Comparison of ENCODE assay signal across 9 cellular contexts in genomic region chr7:155467846-155468821, GRCh38. TPM values are rescaled to one million over a fixed set of nuclear protein-coding genes. Genes with fewer than 3 reads are reported as not detected.
DNase-seq lines count a peak whose midpoint lies in the region; ATAC-seq, FAIRE-seq and TF ChIP-seq lines count a peak whose summit lies in the region.
"Had no signal": no experiment of that assay in that cellular context is flagged by ENCODE, and none has a peak within 500 bp of the region (broad histone marks: within the 10 kb centered on the region; RNA-seq: fewer than 3 reads in every experiment).

No MANE protein-coding gene starts in this region.

- no peaks in the 10 kb centered on the region for H3K9me3 ChIP-seq in HUES48 (ENCODE audit: control insufficient read depth, insufficient read depth, low read length)
- no peaks in the 10 kb centered on the region for H3K9me3 ChIP-seq in endothelial cell of umbilical vein (replicated peaks; ENCODE audit: control insufficient read depth, insufficient read depth, low read length)
- no peaks in the 10 kb centered on the region for H3K9me3 ChIP-seq in parathyroid adenoma (ENCODE audit: control insufficient read depth, low read length)

- no peak for FAIRE-seq in endothelial cell of umbilical vein (lab: Jason Lieb, UNC)

- H3K36me3 ChIP-seq in HUES48 (ENCODE audit: control insufficient read depth, insufficient read depth, low read length) (no peaks in the 10 kb centered on the region), endothelial cell of umbilical vein (ENCODE audit: control insufficient read depth in 2 of 2, extremely low read depth in 1 of 2, insufficient read depth in 2 of 2, low read length in 2 of 2) (no peaks in the 10 kb centered on the region), parathyroid adenoma (ENCODE audit: control insufficient read depth, insufficient read depth, low read length) (no peaks in the 10 kb centered on the region)

- in situ Hi-C loops in KBM-7 (cut with MboI; ENCODE audit: low pct_unique_long_range_greater_than_20kb, low sequenced_read_pairs) = no loop called here

- H3K4me1 ChIP-seq in HUES48 (ENCODE audit: control insufficient read depth, insufficient read depth, low read length) (peaks cover 32% of the 10 kb centered on the region), endothelial cell of umbilical vein (ENCODE audit: control insufficient read depth, extremely low read depth, insufficient read depth, low read length) (no peaks in the 10 kb centered on the region), parathyroid adenoma (no peaks in the 10 kb centered on the region)

- dilution Hi-C loops in endothelial cell of umbilical vein (cut with MboI; ENCODE audit: extremely low pct_ligation_motif_present, low sequenced_read_pairs) = no loop called here

- no TSS peak for BruUV-seq in endothelial cell of umbilical vein (replicated peaks; lab: Mats Ljungman, UMichigan)

- intact Hi-C loops in endothelial cell of umbilical vein (cut with micrococcal nuclease) = no loop called here

- H3K27me3 ChIP-seq in HUES48 (ENCODE audit: control insufficient read depth, insufficient read depth, low read length) = peaks cover 100% of the 10 kb centered on the region
- H3K27me3 ChIP-seq in endothelial cell of umbilical vein (ENCODE audit: control insufficient read depth in 2 of 2, insufficient read depth in 2 of 2, low read length in 2 of 2) = peaks cover 85 to 100% of the 10 kb centered on the region in 2 experiments
- peaks cover 37% of the 10 kb centered on the region for H3K27me3 ChIP-seq in parathyroid adenoma (ENCODE audit: control insufficient read depth, insufficient read depth, low read length)

- CTCF ChIA-PET in endothelial cell of umbilical vein (lab: Charles Lee) = no interaction called here

- H3K4me2 ChIP-seq in endothelial cell of umbilical vein (ENCODE audit: insufficient read depth, low read length) (no peak overlapping the region), parathyroid adenoma (ENCODE audit: low read length) (peak overlapping the region; percentile 42)

- ATAC-seq in HG02610 (IDR thresholded peaks at IDR 0.05; ENCODE audit: unreplicated experiment) = no peak

- no peaks in the 10 kb centered on the region for H4K20me1 ChIP-seq in endothelial cell of umbilical vein (replicated peaks; ENCODE audit: control insufficient read depth, extremely low read depth, insufficient read depth, low read length)

- TF ChIP-seq POLR2A in endothelial cell of umbilical vein (IDR thresholded peaks at IDR 0.05; ENCODE audit: low read depth, low read length) = no peak

- no peaks in the 10 kb centered on the region for H3K9me1 ChIP-seq in endothelial cell of umbilical vein (replicated peaks; ENCODE audit: control insufficient read depth, extremely low read depth, insufficient read depth, low read length)

- TF ChIP-seq CTCF in endothelial cell of umbilical vein (IDR thresholded peaks at IDR 0.05; ENCODE audit: extremely low read depth in 1 of 2, insufficient read depth in 1 of 2, low read depth in 1 of 2, low read length in 2 of 2) (no peak), parathyroid adenoma (IDR thresholded peaks at IDR 0.05) (no peak)

- DNase-seq in DMS 273 (lab: John Stamatoyannopoulos, UW; ENCODE audit: unreplicated experiment) (peak; percentile 92), endothelial cell of umbilical vein (ENCODE audit: low read depth, low spot score) (no peak), EL (no peak), KBM-7 (no peak), GDM1 (lab: John Stamatoyannopoulos, UW) (no peak)
- DNase-seq: NCI-H146 had no signal

- H3K4me3 ChIP-seq in HUES48 (ENCODE audit: low read depth, low read length) (peak overlapping the region; percentile 32; the same call in 1 of the 2 replicates), endothelial cell of umbilical vein (replicated peaks in 1 of 3; ENCODE audit: insufficient read depth in 1 of 3, low read depth in 1 of 3, low read length in 3 of 3) (no peak overlapping the region), parathyroid adenoma (ENCODE audit: low read depth, low read length) (no peak overlapping the region)

- H3K79me2 ChIP-seq in endothelial cell of umbilical vein (ENCODE audit: control insufficient read depth, insufficient read depth, low read length) = no peaks in the 10 kb centered on the region
- no peaks in the 10 kb centered on the region for H3K79me2 ChIP-seq in parathyroid adenoma

- H3K9ac ChIP-seq in HUES48 (ENCODE audit: low read depth, low read length) = no peak overlapping the region
- H3K9ac ChIP-seq in endothelial cell of umbilical vein (replicated peaks; ENCODE audit: extremely low read depth, insufficient read depth, low read length) = no peak overlapping the region
- H3K9ac ChIP-seq in parathyroid adenoma = no peak overlapping the region

- POLR2A ChIA-PET in endothelial cell of umbilical vein (lab: Charles Lee) = no interaction called here

- no peak overlapping the region for H2AFZ ChIP-seq in endothelial cell of umbilical vein (ENCODE audit: low read depth, low read length)
- no peak overlapping the region for H2AFZ ChIP-seq in parathyroid adenoma

- H3K27ac ChIP-seq in HUES48 (ENCODE audit: low read depth, low read length) (no peak overlapping the region), endothelial cell of umbilical vein (ENCODE audit: insufficient read depth, low read depth, low read length) (no peak overlapping the region), parathyroid adenoma (no peak overlapping the region)

TF ChIP-seq in endothelial cell of umbilical vein, 7 proteins besides CTCF, POLR2A, EP300 and RAD21:
- TF ChIP-seq GATA2 (IDR thresholded peaks at IDR 0.05; ENCODE audit: insufficient read depth, insufficient read length, low read depth, low read length) = no peak
- TF ChIP-seq FOS (IDR thresholded peaks at IDR 0.05; ENCODE audit: borderline replicate concordance, insufficient read depth, low read length) = no peak
- TF ChIP-seq EZH2 (IDR thresholded peaks at IDR 0.05; ENCODE audit: borderline replicate concordance, low read depth, low read length, severe bottlenecking) = peak; percentile 51
TF ChIP-seq in endothelial cell of umbilical vein: peak in this region for 1.

RNA-seq across cellular contexts. Expression of gene EN2, which starts 10.2 kb away (rescaled TPM):
- not detected in 2 replicates for total RNA-seq in endothelial cell of umbilical vein
- not detected in 2 replicates for polyA plus RNA-seq in endothelial cell of umbilical vein
- not detected in 2 replicates for polyA plus RNA-seq in endothelial cell of umbilical vein (2011; cell fraction: cytosol; rRNA removed)
- polyA plus RNA-seq in endothelial cell of umbilical vein (2011; cell fraction: nucleus; rRNA removed) = not detected in 2 replicates
- not detected in 2 replicates for polyA plus RNA-seq in endothelial cell of umbilical vein (2012)
- not detected in 2 replicates for polyA minus RNA-seq in endothelial cell of umbilical vein
- not detected for polyA minus RNA-seq in endothelial cell of umbilical vein (2011; cell fraction: cytosol; rRNA and poly(A)+ RNA removed)
- not detected in 2 replicates for polyA minus RNA-seq in endothelial cell of umbilical vein (2011; cell fraction: nucleus; rRNA and poly(A)+ RNA removed)
